Comparison of ENCODE assay signal across 10 cellular contexts in genomic region chr2:44578401-44579135, GRCh38.
DNase-seq lines count a peak whose midpoint lies in the region; ATAC-seq, FAIRE-seq and TF ChIP-seq lines count a peak whose summit lies in the region.
"Had no signal": no experiment of that assay in that cellular context is flagged by ENCODE, and none has a peak within 500 bp of the region (broad histone marks: within the 10 kb centered on the region; RNA-seq: fewer than 3 reads in every experiment).

No MANE protein-coding gene starts in this region.

- no peak for TF ChIP-seq RAD21 in SK-N-SH (IDR thresholded peaks at IDR 0.05; ENCODE audit: low read length)

- H3K27me3 ChIP-seq in SK-N-SH (ENCODE audit: insufficient read depth) (no peaks in the 10 kb centered on the region), astrocyte (ENCODE audit: insufficient read depth, low read length) (no peaks in the 10 kb centered on the region), skeletal muscle satellite cell (ENCODE audit: control insufficient read depth, insufficient read depth, low read length) (no peaks in the 10 kb centered on the region)

- no peak for FAIRE-seq in astrocyte (lab: Jason Lieb, UNC)
- FAIRE-seq: K562 had no signal

- no peaks in the 10 kb centered on the region for H3K36me3 Mint-ChIP-seq in astrocyte (ENCODE audit: low read depth, unreplicated experiment)

- no peak for TF ChIP-seq EP300 in SK-N-SH (IDR thresholded peaks at IDR 0.05; ENCODE audit: borderline replicate concordance in 1 of 2, low read depth in 1 of 2, low read length in 1 of 2)

- H2AFZ ChIP-seq in SK-N-SH (ENCODE audit: low read depth) (no peak overlapping the region), astrocyte (ENCODE audit: low read depth, low read length) (no peak overlapping the region)

- no peak overlapping the region for H3K4me2 ChIP-seq in SK-N-SH
- no peak overlapping the region for H3K4me2 ChIP-seq in astrocyte (ENCODE audit: low read length)
- H3K4me2 ChIP-seq in skeletal muscle satellite cell (ENCODE audit: low read length), result peak overlapping the region; percentile 40

- no peak for TF ChIP-seq CTCF in SK-N-SH (IDR thresholded peaks at IDR 0.05)
- TF ChIP-seq CTCF in astrocyte (IDR thresholded peaks at IDR 0.05; ENCODE audit: insufficient read depth, low read depth, low read length), result no peak

- POLR2A ChIA-PET in SK-N-SH (lab: Yijun Ruan, JAX), result interaction anchor here (0.5 kb wide), 1 partner anchor 80 kb away, joined by 4 read pairs; no protein-coding TSS in a partner anchor

- H3K27ac ChIP-seq in SK-N-SH (ENCODE audit: low read depth in 2 of 2, low read length in 1 of 2), result no peak overlapping the region
- no peak overlapping the region for H3K27ac ChIP-seq in astrocyte (ENCODE audit: low read depth, low read length)
- H3K27ac ChIP-seq: 22Rv1 had no signal

- H3K36me3 ChIP-seq in SK-N-SH (replicated peaks in 1 of 2; ENCODE audit: control insufficient read depth in 1 of 2, insufficient read depth in 2 of 2, low read length in 1 of 2) (no peaks in the 10 kb centered on the region), astrocyte (ENCODE audit: insufficient read depth, low read length) (no peaks in the 10 kb centered on the region), skeletal muscle satellite cell (ENCODE audit: insufficient read depth, low read length) (no peaks in the 10 kb centered on the region)

- CTCF ChIA-PET in SK-N-SH (lab: Yijun Ruan, JAX), result interaction anchor here (1.0 to 3.6 kb wide), 4 partner anchors 11 to 99 kb away, joined by 3 to 29 read pairs (median 3); no protein-coding TSS in a partner anchor

- H3K9me2 ChIP-seq in SK-N-SH, result no peaks in the 10 kb centered on the region

- no peaks in the 10 kb centered on the region for H4K20me1 ChIP-seq in SK-N-SH (ENCODE audit: insufficient read depth)
- H4K20me1 ChIP-seq in astrocyte (ENCODE audit: insufficient read depth, low read length), result no peaks in the 10 kb centered on the region

- H3K9ac ChIP-seq in SK-N-SH (no peak overlapping the region), astrocyte (ENCODE audit: low read length) (no peak overlapping the region), skeletal muscle satellite cell (ENCODE audit: low read depth, low read length) (no peak overlapping the region)

- no peaks in the 10 kb centered on the region for H3K79me2 ChIP-seq in SK-N-SH (ENCODE audit: insufficient read depth)
- no peaks in the 10 kb centered on the region for H3K79me2 ChIP-seq in astrocyte (ENCODE audit: insufficient read depth, low read length)

- H3K4me1 ChIP-seq in SK-N-SH (ENCODE audit: control insufficient read depth in 1 of 2, insufficient read depth in 2 of 2, low read depth in 1 of 2, low read length in 1 of 2), result peaks cover 2 to 6% of the 10 kb centered on the region in 2 experiments; a peak in 2 of 4 replicates
- H3K4me1 ChIP-seq in astrocyte (ENCODE audit: insufficient read depth, low read length), result no peaks in the 10 kb centered on the region
- peaks cover 22% of the 10 kb centered on the region for H3K4me1 ChIP-seq in skeletal muscle satellite cell (ENCODE audit: control insufficient read depth, insufficient read depth, low read length)

- H3K9me3 ChIP-seq in SK-N-SH (no peaks in the 10 kb centered on the region), astrocyte (ENCODE audit: insufficient read depth, low read depth, low read length) (no peaks in the 10 kb centered on the region), skeletal muscle satellite cell (replicated peaks; ENCODE audit: low read length) (no peaks in the 10 kb centered on the region)

- H3K4me3 ChIP-seq in SK-N-SH (ENCODE audit: low read depth in 2 of 2, low read length in 1 of 2) (no peak overlapping the region), astrocyte (ENCODE audit: insufficient read depth, low read depth, low read length) (no peak overlapping the region), skeletal muscle satellite cell (ENCODE audit: low read length) (no peak overlapping the region)
- H3K4me3 ChIP-seq: K562 had no signal

- H3K27me3 Mint-ChIP-seq in astrocyte (ENCODE audit: low read depth, unreplicated experiment), result no peaks in the 10 kb centered on the region

- no peak for DNase-seq in SK-N-SH
- DNase-seq in astrocyte (ENCODE audit: low read depth), result peak; percentile 73
- DNase-seq in DMS114 treated with DMSO at 0.1 percent for 48 hours (lab: John Stamatoyannopoulos, UW; ENCODE audit: unreplicated experiment), result no peak
- DNase-seq in D341Med (ENCODE audit: low spot score), result no peak

- 88% methylated on average over 3 of the region's 3 CpGs for WGBS in SK-N-SH (ENCODE audit: low lambda C conversion rate)

- peaks cover 26% of the 10 kb centered on the region for H3K4me1 Mint-ChIP-seq in astrocyte (ENCODE audit: low read depth, unreplicated experiment)

- no peak overlapping the region for H3K27ac Mint-ChIP-seq in astrocyte (ENCODE audit: unreplicated experiment)

- ATAC-seq in SK-N-SH treated with all-trans-retinoic acid at 6 μM for 48 hours, result peak; percentile 24
- peak; percentile 56 for ATAC-seq in HG03520 (IDR thresholded peaks at IDR 0.05; ENCODE audit: unreplicated experiment)
- ATAC-seq in GM19328 (IDR thresholded peaks at IDR 0.05; ENCODE audit: unreplicated experiment), result no peak
- ATAC-seq: K562 had no signal

- no peaks in the 10 kb centered on the region for H3K9me3 Mint-ChIP-seq in astrocyte (ENCODE audit: unreplicated experiment)

- H3F3A ChIP-seq in SK-N-SH (replicated peaks; ENCODE audit: insufficient read depth), result peaks cover 6% of the 10 kb centered on the region

- H3K4me3 Mint-ChIP-seq in astrocyte (ENCODE audit: unreplicated experiment), result no peak overlapping the region

TF ChIP-seq in SK-N-SH treated with all-trans-retinoic acid at 6 μM for 48 hours, 23 proteins besides CTCF, POLR2A, EP300 and RAD21 (continues in another document):
- TF ChIP-seq GLIS3 (CRISPR knock-in tag; IDR thresholded peaks at IDR 0.05) (no peak), ESRRG (CRISPR knock-in tag; IDR thresholded peaks at IDR 0.05) (no peak), PATZ1 (CRISPR knock-in tag; IDR thresholded peaks at IDR 0.05; ENCODE audit: borderline replicate concordance) (no peak), OSR1 (CRISPR knock-in tag; IDR thresholded peaks at IDR 0.05) (no peak), TOX (CRISPR knock-in tag; IDR thresholded peaks at IDR 0.05; ENCODE audit: borderline replicate concordance) (no peak)

TF ChIP-seq in SK-N-SH, 30 proteins besides CTCF, POLR2A, EP300 and RAD21:
- TF ChIP-seq YY1 (IDR thresholded peaks at IDR 0.05; ENCODE audit: low read depth), result no peak
- TF ChIP-seq PBX3 (IDR thresholded peaks at IDR 0.05), result no peak
- no peak for TF ChIP-seq MAX (IDR thresholded peaks at IDR 0.05; ENCODE audit: low read depth)
- TF ChIP-seq USF2 (IDR thresholded peaks at IDR 0.05; ENCODE audit: borderline replicate concordance, low read depth, low read length), result no peak
- TF ChIP-seq ZBTB33 (IDR thresholded peaks at IDR 0.05; ENCODE audit: borderline replicate concordance, low read depth), result no peak
- TF ChIP-seq POLR2AphosphoS5 (IDR thresholded peaks at IDR 0.05; ENCODE audit: low read depth, low read length), result no peak
- TF ChIP-seq SMC3 (IDR thresholded peaks at IDR 0.05; ENCODE audit: low read depth, low read length), result no peak
- TF ChIP-seq TCF12 (IDR thresholded peaks at IDR 0.05), result no peak
- no peak for TF ChIP-seq NFIC (IDR thresholded peaks at IDR 0.05; ENCODE audit: borderline replicate concordance)
